ENCODE assay signal across 1 cellular context in the genomic region with DNA sequence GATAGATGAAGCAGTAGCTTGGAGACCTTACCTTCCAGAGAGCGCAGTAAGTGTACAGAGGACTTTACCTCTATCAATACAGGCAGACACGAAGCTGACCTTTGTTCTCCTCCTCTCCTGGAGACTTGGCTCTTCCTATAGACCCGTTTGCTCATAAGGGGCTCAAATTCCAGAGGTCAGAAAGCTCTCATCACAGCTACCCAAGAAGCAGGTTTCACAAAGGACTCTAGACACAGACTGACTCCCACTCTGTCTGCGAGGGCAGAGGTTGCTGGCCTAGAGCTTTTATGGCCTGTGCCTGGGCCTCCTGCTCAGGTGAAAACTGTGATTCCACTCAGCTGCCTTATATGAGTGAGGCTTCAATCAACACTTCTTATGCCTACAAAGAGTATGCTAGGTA.
TF ChIP-seq lines count a peak whose summit lies in the region.

No MANE protein-coding gene starts in this region.

TF ChIP-seq in HepG2, 621 proteins besides CTCF, POLR2A, EP300 and RAD21 (continued from another document):
- TF ChIP-seq SRF (IDR thresholded peaks at IDR 0.05; ENCODE audit: low read depth, low read length) (no peak), ZNF326 (CRISPR knock-in tag; IDR thresholded peaks at IDR 0.05; ENCODE audit: borderline replicate concordance) (no peak)
